In the genomic region with DNA sequence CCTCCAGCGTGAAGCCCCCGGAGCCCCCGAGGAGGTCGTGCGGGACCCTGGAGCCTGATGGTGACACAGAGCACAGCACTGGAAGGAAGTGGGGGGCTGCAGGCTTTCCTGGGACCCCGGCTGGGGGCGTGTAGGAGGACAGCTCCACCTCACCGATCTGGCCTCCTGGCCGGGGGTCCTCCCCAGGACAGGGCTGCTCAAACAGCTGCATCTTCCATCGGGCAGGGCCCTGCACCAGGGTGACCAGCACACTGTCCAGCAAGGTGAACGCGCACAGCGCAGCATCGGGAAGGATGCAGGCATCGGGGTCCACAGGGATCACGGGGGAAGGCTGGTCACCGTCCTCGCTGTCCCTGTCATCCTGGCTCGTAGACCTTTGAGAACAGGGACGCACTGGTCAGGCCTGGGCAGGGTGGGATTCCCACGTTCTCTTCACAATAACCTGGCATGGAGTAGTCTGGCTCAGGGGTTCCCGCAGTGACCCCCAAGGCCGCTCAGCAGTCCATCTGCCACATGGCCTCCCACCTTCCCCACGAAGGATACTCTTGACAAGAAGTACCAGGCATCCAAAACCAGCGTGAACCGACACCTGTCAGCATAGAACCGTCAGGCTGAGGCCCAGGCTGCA, we compare ENCODE assay signal across 8 cellular contexts. TPM values are rescaled to one million over a fixed set of nuclear protein-coding genes. Genes with fewer than 3 reads are reported as not detected.
DNase-seq lines count a peak whose midpoint lies in the region; ATAC-seq, FAIRE-seq and TF ChIP-seq lines count a peak whose summit lies in the region.

No MANE protein-coding gene starts in this region.

- FAIRE-seq in GM12891 (lab: Jason Lieb, UNC), result no peak

- peaks cover 48% of the 10 kb centered on the region for H3K4me1 Mint-ChIP-seq in chondrocyte (ENCODE audit: low read depth)

- peak overlapping the region; percentile 85 for H3K4me3 Mint-ChIP-seq in chondrocyte (ENCODE audit: unreplicated experiment)

- TF ChIP-seq CTCF in KMS-11 (conservative IDR thresholded peaks at IDR 0.05; ENCODE audit: low read depth, low read length), result no peak
- TF ChIP-seq CTCF in chondrocyte (IDR thresholded peaks at IDR 0.05), result no peak

- H3K36me3 Mint-ChIP-seq in chondrocyte (ENCODE audit: low read depth), result peaks cover 12% of the 10 kb centered on the region

- H3K9ac ChIP-seq in KMS-11 (peak overlapping the region; percentile 80; the same call in 1 of the 2 replicates), mucosa of rectum (ENCODE audit: low read depth in 1 of 2, low read length in 2 of 2) (peak overlapping the region; percentile 38 to 72)

- H2AFZ ChIP-seq in ACC112 (ENCODE audit: low read length, unreplicated experiment) (no peak overlapping the region), KMS-11 (ENCODE audit: low read depth) (no peak overlapping the region)

- no peaks in the 10 kb centered on the region for H4K20me1 ChIP-seq in KMS-11 (ENCODE audit: insufficient read depth)

- H3K9me3 ChIP-seq in mucosa of rectum (ENCODE audit: control insufficient read depth in 2 of 2, low read length in 2 of 2), result no peaks in the 10 kb centered on the region

- H3K36me3 ChIP-seq in ACC112 (ENCODE audit: insufficient read depth, low read length) (no peaks in the 10 kb centered on the region; the same call in 1 of the 2 replicates), KMS-11 (ENCODE audit: insufficient read depth) (no peaks in the 10 kb centered on the region; the same call in 1 of the 2 replicates), mucosa of rectum (ENCODE audit: control insufficient read depth in 2 of 2, insufficient read depth in 2 of 2, low read length in 2 of 2) (peaks cover 16 to 24% of the 10 kb centered on the region in 2 donors)

- H3K27ac ChIP-seq in ACC112 (ENCODE audit: low read depth, low read length), result no peak overlapping the region
- no peak overlapping the region for H3K27ac ChIP-seq in KMS-11
- H3K27ac ChIP-seq in mucosa of rectum (ENCODE audit: low read depth in 2 of 2, low read length in 2 of 2), result no peak overlapping the region

- no peak for DNase-seq in chondrocyte (ENCODE audit: low spot score)
- no peak for DNase-seq in NCI-H446 treated with DMSO at 0.1 percent for 48 hours (lab: John Stamatoyannopoulos, UW)
- no peak for DNase-seq in GM12891 (ENCODE audit: insufficient read length, low spot score)

- no peak for ATAC-seq in HG03045 (IDR thresholded peaks at IDR 0.05; ENCODE audit: unreplicated experiment)
- ATAC-seq in HG03342 (IDR thresholded peaks at IDR 0.05; ENCODE audit: unreplicated experiment), result no peak

- TF ChIP-seq POLR2A in GM12891 (IDR thresholded peaks at IDR 0.05; ENCODE audit: low read depth, low read length), result no peak

- no peaks in the 10 kb centered on the region for H3K27me3 Mint-ChIP-seq in chondrocyte (ENCODE audit: low read depth)

- H3K27ac Mint-ChIP-seq in chondrocyte (ENCODE audit: unreplicated experiment), result peak overlapping the region; percentile 45

- no peaks in the 10 kb centered on the region for H3K9me3 Mint-ChIP-seq in chondrocyte (ENCODE audit: low read depth)

- H3K4me3 ChIP-seq in ACC112 (ENCODE audit: low read depth, low read length), result peak overlapping the region; percentile 81
- peak overlapping the region; percentile 35 for H3K4me3 ChIP-seq in KMS-11 (IDR thresholded peaks at IDR 0.05; ENCODE audit: insufficient read depth, low read depth, low read length)
- H3K4me3 ChIP-seq in mucosa of rectum (ENCODE audit: low read length in 2 of 2), result peak overlapping the region; percentile 90 to 91

- peak overlapping the region; percentile 98 for H3K4me2 ChIP-seq in KMS-11

- H3K4me1 ChIP-seq in ACC112 (ENCODE audit: control insufficient read depth, insufficient read depth, low read length, unreplicated experiment), result peaks cover 16% of the 10 kb centered on the region
- H3K4me1 ChIP-seq in KMS-11 (ENCODE audit: low read depth, poor library complexity, severe bottlenecking), result peaks cover 30% of the 10 kb centered on the region
- H3K4me1 ChIP-seq in mucosa of rectum (ENCODE audit: control insufficient read depth in 2 of 2, insufficient read depth in 2 of 2, low read length in 2 of 2), result peaks cover 20 to 21% of the 10 kb centered on the region in 2 donors

- H3K79me2 ChIP-seq in ACC112 (ENCODE audit: control insufficient read depth, insufficient read depth, low read length, unreplicated experiment) (peaks cover 29% of the 10 kb centered on the region), KMS-11 (ENCODE audit: insufficient read depth, low read depth) (peaks cover 20% of the 10 kb centered on the region)

- no peaks in the 10 kb centered on the region for H3K27me3 ChIP-seq in ACC112 (ENCODE audit: insufficient read depth, low read length)
- no peaks in the 10 kb centered on the region for H3K27me3 ChIP-seq in KMS-11 (ENCODE audit: insufficient read depth, low read depth)
- no peaks in the 10 kb centered on the region for H3K27me3 ChIP-seq in mucosa of rectum (ENCODE audit: control insufficient read depth in 2 of 2, insufficient read depth in 2 of 2, low read length in 2 of 2)

TF ChIP-seq in GM12891, 5 proteins besides CTCF, POLR2A, EP300 and RAD21:
- TF ChIP-seq POLR2AphosphoS5 (IDR thresholded peaks at IDR 0.05; ENCODE audit: low read depth, low read length) (no peak), PAX5 (IDR thresholded peaks at IDR 0.05; ENCODE audit: insufficient read depth, low read length, severe bottlenecking) (no peak), TAF1 (IDR thresholded peaks at IDR 0.05; ENCODE audit: low read depth, low read length) (no peak), SPI1 (IDR thresholded peaks at IDR 0.05; ENCODE audit: low read depth, low read length) (no peak), POU2F2 (IDR thresholded peaks at IDR 0.05; ENCODE audit: low read depth, low read length) (no peak)

RNA-seq across cellular contexts. Expression of gene FAAP100, which starts 1.2 kb away (rescaled TPM):
- total RNA-seq in chondrocyte, result 39.8 to 62.7 TPM (median 43.1 TPM) in 3 replicates
- polyA plus RNA-seq in GM12891 (2012; ENCODE audit: low read depth, missing spikeins), result 12.7 TPM

RNA-seq across cellular contexts. Expression of gene FSCN2, which starts 22.8 kb away (rescaled TPM):
- 4.1 to 6.1 TPM (median 5.3 TPM) in 3 replicates for total RNA-seq in chondrocyte
- polyA plus RNA-seq in GM12891 (2012; ENCODE audit: low read depth, missing spikeins), result 1.5 TPM

RNA-seq across cellular contexts. Expression of gene ACTG1, which starts 38.3 kb away (rescaled TPM):
- 3,639 to 4,575 TPM (median 4,567 TPM) in 3 replicates for total RNA-seq in chondrocyte
- 3,652 TPM for polyA plus RNA-seq in GM12891 (2012; ENCODE audit: low read depth, missing spikeins)

Comparison
In these comparisons a context has a peak if more than half of its experiments do, and no peak if none do; other contexts are left out.
1. H3K4me3 ChIP-seq: peak in every context shown above with its lines; median percentile 90 in mucosa of rectum; 81 in ACC112; 35 in KMS-11.